8 cellular contexts compared by ENCODE assay signal in the genomic region with DNA sequence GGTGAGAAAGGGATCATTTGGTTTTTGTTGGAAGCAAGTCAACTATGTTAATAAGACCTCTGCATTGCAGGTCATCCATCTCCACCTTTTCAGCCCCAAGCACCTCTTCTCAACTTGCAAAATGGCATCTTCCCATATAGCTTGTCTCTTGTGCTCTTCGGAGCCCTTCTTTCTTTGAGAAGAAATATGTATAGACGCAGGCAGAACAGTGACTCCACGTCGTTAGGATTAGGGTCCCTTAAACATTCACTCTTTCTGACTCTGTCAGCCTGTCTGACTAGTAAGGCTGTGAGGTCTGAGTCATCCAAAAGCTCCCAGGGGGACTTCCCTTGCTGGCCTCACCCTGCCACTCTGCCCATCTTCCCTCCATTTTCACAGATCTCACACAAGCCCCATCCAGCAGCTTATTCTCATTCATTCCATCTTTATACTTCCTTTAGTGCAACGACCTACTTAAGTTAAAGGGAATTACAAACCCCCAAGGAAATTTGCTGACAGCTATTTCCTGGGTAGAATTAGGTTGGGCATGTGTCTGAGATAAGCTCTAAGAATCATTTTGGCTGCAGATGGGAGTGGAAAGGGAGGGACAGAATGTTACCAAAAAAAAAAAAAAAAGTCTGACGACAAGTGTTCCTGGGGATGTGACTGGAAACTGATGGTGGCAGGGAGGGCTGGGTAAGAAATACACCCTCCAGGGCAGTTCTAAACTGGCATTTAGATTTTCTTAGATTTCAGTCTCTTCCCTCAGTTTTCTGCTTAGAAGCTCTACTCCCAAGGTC. TPM values are rescaled to one million over a fixed set of nuclear protein-coding genes. Genes with fewer than 3 reads are reported as not detected.
DNase-seq lines count a peak whose midpoint lies in the region; ATAC-seq lines count a peak whose summit lies in the region.

No MANE protein-coding gene starts in this region.

- no peaks in the 10 kb centered on the region for H3K36me3 Mint-ChIP-seq in activated T-cell treated with anti-CD3 and anti-CD28 coated beads, Interleukin-2, amount 50 U/mL, for 24 hours (ENCODE audit: low read depth)
- no peaks in the 10 kb centered on the region for H3K36me3 Mint-ChIP-seq in naive thymus-derived CD8-positive, alpha-beta T cell

- peak overlapping the region; percentile 84 for H3K27ac Mint-ChIP-seq in activated T-cell treated with anti-CD3 and anti-CD28 coated beads, Interleukin-2, amount 50 U/mL, for 24 hours
- H3K27ac Mint-ChIP-seq in naive thymus-derived CD8-positive, alpha-beta T cell = no peak overlapping the region

- POLR2A ChIA-PET in naive thymus-derived CD8-positive, alpha-beta T cell (lab: Charles Lee) = no interaction called here

- peaks cover 26% of the 10 kb centered on the region for H3K4me1 Mint-ChIP-seq in activated T-cell treated with anti-CD3 and anti-CD28 coated beads, Interleukin-2, amount 50 U/mL, for 24 hours (ENCODE audit: low read depth)
- peaks cover 0 to 7% (median 2%) of the 10 kb centered on the region in 4 donors for H3K4me1 Mint-ChIP-seq in naive thymus-derived CD8-positive, alpha-beta T cell

- H3K4me3 Mint-ChIP-seq in activated T-cell treated with anti-CD3 and anti-CD28 coated beads, Interleukin-2, amount 50 U/mL, for 24 hours = no peak overlapping the region
- H3K4me3 Mint-ChIP-seq in naive thymus-derived CD8-positive, alpha-beta T cell = no peak overlapping the region

- H3K27me3 Mint-ChIP-seq in activated T-cell treated with anti-CD3 and anti-CD28 coated beads, Interleukin-2, amount 50 U/mL, for 24 hours = peaks cover 12% of the 10 kb centered on the region
- peaks cover 0 to 8% (median 3%) of the 10 kb centered on the region in 5 donors for H3K27me3 Mint-ChIP-seq in naive thymus-derived CD8-positive, alpha-beta T cell

- no peaks in the 10 kb centered on the region for H3K9me3 Mint-ChIP-seq in activated T-cell treated with anti-CD3 and anti-CD28 coated beads, Interleukin-2, amount 50 U/mL, for 24 hours
- H3K9me3 Mint-ChIP-seq in naive thymus-derived CD8-positive, alpha-beta T cell = no peaks in the 10 kb centered on the region

- peak; percentile 16 for DNase-seq in activated gamma-delta T cell treated with anti-CD3 and anti-CD28 coated beads, Interleukin-2, amount 50 U/mL, for 16 hours (ENCODE audit: low read depth)
- DNase-seq in activated gamma-delta T cell treated with Interleukin-2 at 50 U/mL for 16 hours (no peak), NCI-H1417 treated with DMSO at 0.1 percent for 48 hours (lab: John Stamatoyannopoulos, UW) (no peak), HuH-7.5 (ENCODE audit: low spot score) (no peak)
- DNase-seq in activated T-cell treated with anti-CD3 and anti-CD28 coated beads, Interleukin-2, amount 50 U/mL, for 24 hours = no peak
- DNase-seq in stimulated activated CD4-positive, alpha-beta T cell treated with anti-CD3 and anti-CD28 coated beads, Interleukin-1b, Interleukin-23, amount 100 ng/mL, for 48 hours = peak; percentile 61
- no peak for DNase-seq in naive thymus-derived CD8-positive, alpha-beta T cell

- peak; percentile 95 for ATAC-seq in HG03442 (IDR thresholded peaks at IDR 0.05; ENCODE audit: unreplicated experiment)
- no peak for ATAC-seq in naive thymus-derived CD8-positive, alpha-beta T cell

RNA-seq across cellular contexts. Expression of gene MEX3C, which starts 37.7 kb away (rescaled TPM):
- 10 to 100 TPM; 54.3 to 57.6 TPM for total RNA-seq in naive thymus-derived CD8-positive, alpha-beta T cell
- 1 to 10 TPM; 1.7 to 7.4 (median 6.9) TPM for polyA plus RNA-seq in naive thymus-derived CD8-positive, alpha-beta T cell

Comparison
In these comparisons a context has a peak if more than half of its experiments do, and no peak if none do; other contexts are left out.
1. DNase-seq: peak in activated gamma-delta T cell treated with anti-CD3 and anti-CD28 coated beads, Interleukin-2, amount 50 U/mL, for 16 hours (single experiment) and stimulated activated CD4-positive, alpha-beta T cell treated with anti-CD3 and anti-CD28 coated beads, Interleukin-1b, Interleukin-23, amount 100 ng/mL, for 48 hours (single experiment); none in activated gamma-delta T cell treated with Interleukin-2 at 50 U/mL for 16 hours (single experiment), activated T-cell treated with anti-CD3 and anti-CD28 coated beads, Interleukin-2, amount 50 U/mL, for 24 hours (single experiment), NCI-H1417 treated with DMSO at 0.1 percent for 48 hours (single experiment), naive thymus-derived CD8-positive, alpha-beta T cell (0 of 10) and HuH-7.5 (single experiment).